Comparison of ENCODE assay signal across 1 cellular context in genomic region chr1:168178638-168179410, GRCh38.
A peak's percentile ranks its signal among the peaks of the same experiment; 100 is the strongest.
TF ChIP-seq lines count a peak whose summit lies in the region.

Gene TIPRL (plus strand): TSS chr1:168178962. CDS start chr1:168179078, 116 bp downstream.

TF ChIP-seq in HepG2, 621 proteins besides CTCF, POLR2A, EP300 and RAD21 (continued from another document and continues in another):
- peak; percentile 77 for TF ChIP-seq POLR2G (IDR thresholded peaks at IDR 0.05; ENCODE audit: low read depth, low read length)
- 0 out of 2 replicates have a peak, but pooled peaks have one; percentile 43 for TF ChIP-seq ZNF605 (CRISPR knock-in tag; IDR thresholded peaks at IDR 0.05)
- peak; percentile 79; the same call in 1 of the 2 replicates for TF ChIP-seq ZNF280B (CRISPR knock-in tag; IDR thresholded peaks at IDR 0.05; ENCODE audit: borderline replicate concordance)
- no peak for TF ChIP-seq MIER3 (CRISPR knock-in tag; IDR thresholded peaks at IDR 0.05; ENCODE audit: borderline replicate concordance)
- TF ChIP-seq THYN1 (CRISPR knock-in tag; IDR thresholded peaks at IDR 0.05; ENCODE audit: borderline replicate concordance, low read depth), result 0 out of 2 replicates have a peak, but pooled peaks have one; percentile 37
- TF ChIP-seq KAT8 (CRISPR knock-in tag; IDR thresholded peaks at IDR 0.05), result peak; percentile 98
- TF ChIP-seq ZBTB8A (CRISPR knock-in tag; IDR thresholded peaks at IDR 0.05; ENCODE audit: borderline replicate concordance, low read depth), result no peak
- TF ChIP-seq TEAD3 (CRISPR knock-in tag; optimal IDR thresholded peaks at IDR 0.05; ENCODE audit: borderline replicate concordance), result peak; percentile 69
- TF ChIP-seq ZBTB42 (CRISPR knock-in tag; IDR thresholded peaks at IDR 0.05), result no peak
- peak; percentile 60; the same call in 1 of the 2 replicates for TF ChIP-seq MXD3 (CRISPR knock-in tag; IDR thresholded peaks at IDR 0.05)
- peak; percentile 96 for TF ChIP-seq ATF2 (CRISPR knock-in tag; IDR thresholded peaks at IDR 0.05)
- TF ChIP-seq TARDBP (CRISPR knock-in tag; IDR thresholded peaks at IDR 0.05), result peak; percentile 81
- no peak for TF ChIP-seq ZNF264 (CRISPR knock-in tag; IDR thresholded peaks at IDR 0.05)
- peak; percentile 96 for TF ChIP-seq ELF1 (CRISPR knock-in tag; IDR thresholded peaks at IDR 0.05)
- TF ChIP-seq MAZ (IDR thresholded peaks at IDR 0.05; ENCODE audit: borderline replicate concordance, low read depth, low read length), result no peak
- peak; percentile 30 for TF ChIP-seq MAZ (CRISPR knock-in tag; IDR thresholded peaks at IDR 0.05; ENCODE audit: low read depth)
- peak; percentile 97 for TF ChIP-seq HNRNPLL (IDR thresholded peaks at IDR 0.05; ENCODE audit: low read depth, low read length, poor library complexity, severe bottlenecking)
- TF ChIP-seq SIX1 (CRISPR knock-in tag; IDR thresholded peaks at IDR 0.05; ENCODE audit: borderline replicate concordance), result no peak
- peak; percentile 96 for TF ChIP-seq HOMEZ (CRISPR knock-in tag; IDR thresholded peaks at IDR 0.05; ENCODE audit: low read depth)
- peak; percentile 37; the same call in 1 of the 2 replicates for TF ChIP-seq PAXIP1 (CRISPR knock-in tag; conservative IDR thresholded peaks at IDR 0.05)
- no peak for TF ChIP-seq CHD4 (IDR thresholded peaks at IDR 0.05; ENCODE audit: borderline replicate concordance, low read length)
- TF ChIP-seq HOXA7 (CRISPR knock-in tag; IDR thresholded peaks at IDR 0.05), result no peak
- 0 out of 2 replicates have a peak, but pooled peaks have one; percentile 42 for TF ChIP-seq AHR (CRISPR knock-in tag; IDR thresholded peaks at IDR 0.05)
- TF ChIP-seq ZC3H13 (CRISPR knock-in tag; IDR thresholded peaks at IDR 0.05), result no peak
- 0 out of 2 replicates have a peak, but pooled peaks have one; percentile 33 for TF ChIP-seq DR1 (CRISPR knock-in tag; IDR thresholded peaks at IDR 0.05)
- TF ChIP-seq IRF2 (CRISPR knock-in tag; IDR thresholded peaks at IDR 0.05), result peak; percentile 81; the same call in 1 of the 2 replicates
- TF ChIP-seq PHF8 (CRISPR knock-in tag; IDR thresholded peaks at IDR 0.05), result peak; percentile 87; the same call in 1 of the 2 replicates
- TF ChIP-seq SNAPC4 (CRISPR knock-in tag; IDR thresholded peaks at IDR 0.05), result peak; percentile 53; the same call in 1 of the 2 replicates
- TF ChIP-seq KLF16 (CRISPR knock-in tag; IDR thresholded peaks at IDR 0.05), result peak in 1 of 2 experiments; percentile 90; a peak in 1 of 4 replicates
- TF ChIP-seq ZBTB38 (CRISPR knock-in tag; IDR thresholded peaks at IDR 0.05), result 0 out of 2 replicates have a peak, but pooled peaks have one; percentile 42
- no peak for TF ChIP-seq E2F2 (CRISPR knock-in tag; IDR thresholded peaks at IDR 0.05; ENCODE audit: borderline replicate concordance)
- peak; percentile 89 for TF ChIP-seq ZNF639 (CRISPR knock-in tag; conservative IDR thresholded peaks at IDR 0.05)
- TF ChIP-seq HNF1B (CRISPR knock-in tag; IDR thresholded peaks at IDR 0.05), result 0 out of 2 replicates have a peak, but pooled peaks have one; percentile 4
- peak; percentile 75 for TF ChIP-seq ASH2L (IDR thresholded peaks at IDR 0.05; ENCODE audit: insufficient read length, low read depth, low read length)
- peak; percentile 59; the same call in 1 of the 2 replicates for TF ChIP-seq ZNF446 (CRISPR knock-in tag; IDR thresholded peaks at IDR 0.05)
- peak; percentile 65; the same call in 1 of the 3 replicates for TF ChIP-seq MXI1 (IDR thresholded peaks at IDR 0.05; ENCODE audit: borderline replicate concordance, low read depth, low read length)
- TF ChIP-seq SKI (IDR thresholded peaks at IDR 0.05; ENCODE audit: partially characterized antibody), result no peak
- no peak for TF ChIP-seq FOXM1 (CRISPR knock-in tag; IDR thresholded peaks at IDR 0.05)
- TF ChIP-seq HMG20A (CRISPR knock-in tag; IDR thresholded peaks at IDR 0.05; ENCODE audit: borderline replicate concordance), result peak; percentile 17; the same call in 1 of the 2 replicates
- TF ChIP-seq HIVEP1 (CRISPR knock-in tag; IDR thresholded peaks at IDR 0.05), result no peak
- no peak; the same call in 1 of the 2 replicates for TF ChIP-seq NFYB (CRISPR knock-in tag; IDR thresholded peaks at IDR 0.05)
- no peak for TF ChIP-seq SOX13 (IDR thresholded peaks at IDR 0.05)
- TF ChIP-seq SOX13 (CRISPR knock-in tag; conservative IDR thresholded peaks at IDR 0.05 in 1 of 2, IDR thresholded peaks at IDR 0.05 in 1 of 2), result peak in 1 of 2 experiments; percentile 36; a peak in 1 of 4 replicates
- TF ChIP-seq MLX (CRISPR knock-in tag; IDR thresholded peaks at IDR 0.05), result no peak
- no peak for TF ChIP-seq ZNF431 (CRISPR knock-in tag; IDR thresholded peaks at IDR 0.05; ENCODE audit: borderline replicate concordance, low read depth)
